In the genomic region with DNA sequence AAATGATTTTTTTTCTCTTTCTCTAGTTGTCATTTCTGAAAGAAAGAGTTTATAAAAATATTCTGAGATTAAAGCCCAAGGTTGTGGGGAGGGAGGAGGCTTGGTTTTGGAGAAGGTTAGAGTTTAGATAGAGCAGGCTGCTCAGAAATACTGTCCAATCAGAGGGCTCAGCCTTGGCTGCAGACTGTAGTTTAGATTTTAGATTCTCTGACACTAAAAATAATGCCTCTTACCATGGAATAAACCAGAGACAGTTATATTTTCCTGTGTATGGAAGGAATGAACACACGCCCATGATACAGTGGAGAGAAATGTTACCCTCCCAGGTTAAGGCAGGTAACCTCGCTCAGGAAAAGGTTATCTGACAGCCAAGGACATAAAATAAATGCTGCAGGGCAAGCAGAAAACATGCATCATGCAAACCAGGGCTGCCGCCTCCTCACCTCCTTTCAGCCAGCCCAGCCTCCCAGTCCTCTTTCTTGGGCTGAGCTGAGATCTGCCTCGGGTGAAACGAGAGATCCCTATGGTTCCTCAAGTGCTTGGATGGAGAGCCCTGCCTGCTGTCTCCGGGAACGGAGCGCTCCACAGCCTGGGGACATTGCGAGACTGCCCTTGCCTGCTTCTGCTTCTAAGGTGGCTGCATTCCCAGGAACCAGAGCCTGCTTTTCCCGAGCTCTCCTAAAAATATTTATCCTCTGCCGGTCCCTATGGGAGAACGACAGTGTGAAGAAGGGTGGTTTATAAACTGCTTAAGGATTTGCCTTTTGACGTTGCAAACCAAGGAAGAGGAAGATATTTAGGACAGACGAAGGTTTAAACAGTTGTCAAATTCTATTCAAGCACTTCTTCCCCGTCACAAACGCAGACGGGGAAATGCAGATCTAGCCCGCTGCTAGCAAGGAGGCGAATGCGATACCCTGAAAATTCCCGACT, we compare ENCODE assay signal across 8 cellular contexts. TPM values are rescaled to one million over a fixed set of nuclear protein-coding genes. Genes with fewer than 3 reads are reported as not detected.
A peak's percentile ranks its signal among the peaks of the same experiment; 100 is the strongest.
DNase-seq lines count a peak whose midpoint lies in the region; ATAC-seq and TF ChIP-seq lines count a peak whose summit lies in the region.

No MANE protein-coding gene starts in this region.

- H3K27ac ChIP-seq in 22Rv1 (peak overlapping the region; percentile 66), IMR-90 (ENCODE audit: insufficient read depth, low read length) (peak overlapping the region; percentile 88), endodermal cell (ENCODE audit: low read depth, low read length) (no peak overlapping the region), thoracic aorta (peak overlapping the region; percentile 89 to 91)

- BruUV-seq in IMR-90 (replicated peaks; lab: Mats Ljungman, UMichigan) = TSS peak; percentile 85

- H3K36me3 ChIP-seq in IMR-90 (ENCODE audit: control insufficient read depth, insufficient read depth, low read length) (no peaks in the 10 kb centered on the region), endodermal cell (ENCODE audit: control insufficient read depth, insufficient read depth, low read length) (no peaks in the 10 kb centered on the region), thoracic aorta (no peaks in the 10 kb centered on the region)

- peak overlapping the region; percentile 11 to 71; a peak in 3 of 4 replicates for H4K8ac ChIP-seq in IMR-90 (ENCODE audit: low read depth in 2 of 2, low read length in 2 of 2)

- peak overlapping the region; percentile 7; the same call in 1 of the 2 replicates for H3K18ac ChIP-seq in IMR-90 (ENCODE audit: low read depth, low read length)

- DNase-seq in GM12864 (ENCODE audit: low read depth) (no peak), IMR-90 (peak; percentile 41), WTC11 (ENCODE audit: low spot score) (peak; percentile 23), endodermal cell (peak; percentile 79), mesothelial cell of epicardium (ENCODE audit: low spot score in 2 of 2, unreplicated experiment in 2 of 2) (peak; percentile 21 to 41), thoracic aorta (ENCODE audit: low spot score) (no peak)

- no peaks in the 10 kb centered on the region; the same call in 1 of the 2 replicates for H4K20me1 ChIP-seq in IMR-90 (ENCODE audit: insufficient read depth, low read length)

- H3K4me2 ChIP-seq in IMR-90 (ENCODE audit: low read depth, low read length) = peak overlapping the region; percentile 97

- in situ Hi-C loops in IMR-90 (cut with MboI; ENCODE audit: low sequenced_read_pairs) = no loop called here

- H3K27me3 ChIP-seq in IMR-90 (ENCODE audit: control insufficient read depth, insufficient read depth, low read length) (no peaks in the 10 kb centered on the region), endodermal cell (ENCODE audit: control insufficient read depth, insufficient read depth, low read length, poor library complexity, severe bottlenecking) (no peaks in the 10 kb centered on the region), thoracic aorta (replicated peaks; ENCODE audit: insufficient read depth) (no peaks in the 10 kb centered on the region)

- dilution Hi-C loops in IMR-90 (cut with HindIII; ENCODE audit: low sequenced_read_pairs, unreplicated experiment) = no loop called here

- TF ChIP-seq CTCF in 22Rv1 (IDR thresholded peaks at IDR 0.05) (no peak), GM12864 (IDR thresholded peaks at IDR 0.05; ENCODE audit: low read depth, low read length, missing control alignments) (no peak), IMR-90 (conservative IDR thresholded peaks at IDR 0.05; ENCODE audit: low read depth, low read length) (no peak), WTC11 (IDR thresholded peaks at IDR 0.05) (no peak), endodermal cell (conservative IDR thresholded peaks at IDR 0.05) (no peak), mesothelial cell of epicardium (IDR thresholded peaks at IDR 0.05; ENCODE audit: unreplicated experiment) (no peak), thoracic aorta (IDR thresholded peaks at IDR 0.05) (no peak)

- H3K9me3 ChIP-seq in IMR-90 (ENCODE audit: control insufficient read depth, insufficient read depth, low read length) (no peaks in the 10 kb centered on the region), endodermal cell (ENCODE audit: control insufficient read depth, low read length) (no peaks in the 10 kb centered on the region), thoracic aorta (no peaks in the 10 kb centered on the region)

- POLR2A ChIA-PET in IMR-90 (lab: Charles Lee; ENCODE audit: unreplicated experiment) (interaction anchor here (0.5 kb wide), 1 partner anchor 66 kb away, joined by 3 read pairs; no protein-coding TSS in a partner anchor), WTC11 (lab: Charles Lee) (interaction anchor here (0.8 kb wide), 2 partner anchors 9 to 33 kb away, joined by 3 to 6 read pairs; no protein-coding TSS in a partner anchor)

- peak overlapping the region; percentile 90 for H3K4ac ChIP-seq in IMR-90 (ENCODE audit: low read depth, low read length)

- H3K23ac ChIP-seq in IMR-90 (ENCODE audit: low read depth, low read length) = peak overlapping the region; percentile 78

- peak overlapping the region; percentile 5; the same call in 1 of the 2 replicates for H4K5ac ChIP-seq in IMR-90 (ENCODE audit: low read depth, low read length)

- peaks cover 11 to 45% of the 10 kb centered on the region in 2 experiments; a peak in 3 of 4 replicates for H3K79me1 ChIP-seq in IMR-90 (ENCODE audit: low read depth in 1 of 2, low read length in 2 of 2)

- TF ChIP-seq RAD21 in IMR-90 (IDR thresholded peaks at IDR 0.05; ENCODE audit: low read length) = no peak

- CTCF ChIA-PET in IMR-90 (lab: Yijun Ruan, JAX) (interaction anchor here (0.6 to 2.7 kb wide), 7 partner anchors 13 to 43 kb away, joined by 3 to 18 read pairs (median 5); no protein-coding TSS in a partner anchor), WTC11 (lab: Charles Lee) (interaction anchor here (0.6 to 2.3 kb wide), 14 partner anchors 9 to 378 kb away, joined by 3 to 22 read pairs (median 4); a partner anchor contains a TSS)

- H2BK120ac ChIP-seq in IMR-90 (ENCODE audit: low read depth, low read length) = peak overlapping the region; percentile 85

- ATAC-seq in IMR-90 (ENCODE audit: low read depth) (peak; percentile 22), WTC11 (peak; percentile 15), thoracic aorta (ENCODE audit: insufficient number of reproducible peaks, low FRiP score, low read depth) (no peak), GM18858 (IDR thresholded peaks at IDR 0.05; ENCODE audit: unreplicated experiment) (no peak)

- H3K27ac Mint-ChIP-seq in WTC11 (peak overlapping the region; percentile 82), endodermal cell (peak overlapping the region; percentile 91), mesothelial cell of epicardium (peak overlapping the region; percentile 75)

- H4K91ac ChIP-seq in IMR-90 (ENCODE audit: insufficient read depth, low read depth, low read length) = peak overlapping the region; percentile 85

- WGBS in IMR-90 (ENCODE audit: extremely low coverage in 2 of 2, insufficient read length in 1 of 2), 2 experiments = 10% methylated on average over 9 of the region's 21 CpGs; no CpG with 5 or more reads in 1 of the 2 experiments
- WGBS in endodermal cell (ENCODE audit: insufficient coverage in 1 of 2, insufficient read length in 1 of 2), 2 experiments = 6 to 10% methylated on average over 15 to 21 of the region's 21 CpGs

- peaks cover 14% of the 10 kb centered on the region for H3K4me1 Mint-ChIP-seq in WTC11
- H3K4me1 Mint-ChIP-seq in endodermal cell = peaks cover 25% of the 10 kb centered on the region
- peaks cover 17% of the 10 kb centered on the region for H3K4me1 Mint-ChIP-seq in mesothelial cell of epicardium

- H3K4me3 ChIP-seq in GM12864 (ENCODE audit: low read depth, low read length) (peak overlapping the region; percentile 80), IMR-90 (ENCODE audit: insufficient read depth, low read depth, low read length) (peak overlapping the region; percentile 77), endodermal cell (ENCODE audit: low read length) (peak overlapping the region; percentile 98), thoracic aorta (peak overlapping the region; percentile 91)

- H3K4me1 ChIP-seq in IMR-90 (ENCODE audit: control insufficient read depth, insufficient read depth, low read length) = peaks cover 8% of the 10 kb centered on the region
- H3K4me1 ChIP-seq in endodermal cell (ENCODE audit: control insufficient read depth, insufficient read depth, low read length) = no peaks in the 10 kb centered on the region
- H3K4me1 ChIP-seq in thoracic aorta (ENCODE audit: control insufficient read depth in 1 of 2, low read depth in 2 of 2) = peaks cover 18 to 30% of the 10 kb centered on the region in 2 donors

- H3K14ac ChIP-seq in IMR-90 (replicated peaks; ENCODE audit: low read depth, low read length) = peak overlapping the region; percentile 93

- peak overlapping the region; percentile 96 for H2AK9ac ChIP-seq in IMR-90 (replicated peaks; ENCODE audit: low read depth, low read length, poor library complexity)

- H3K56ac ChIP-seq in IMR-90 (ENCODE audit: extremely low read depth, insufficient read depth, low read length) = peak overlapping the region; percentile 75

- H3K9me3 Mint-ChIP-seq in WTC11 (no peaks in the 10 kb centered on the region), endodermal cell (no peaks in the 10 kb centered on the region), mesothelial cell of epicardium (no peaks in the 10 kb centered on the region)

- H2BK15ac ChIP-seq in IMR-90 (ENCODE audit: low read depth, low read length) = peak overlapping the region; percentile 16; the same call in 1 of the 3 replicates

- H2AK5ac ChIP-seq in IMR-90 (ENCODE audit: low read depth, low read length) = 0 out of 2 replicates have a peak overlapping the region, but pooled peaks have one; percentile 9

- no peaks in the 10 kb centered on the region for H3K36me3 Mint-ChIP-seq in WTC11
- H3K36me3 Mint-ChIP-seq in endodermal cell (ENCODE audit: low read depth) = peaks cover 2% of the 10 kb centered on the region
- H3K36me3 Mint-ChIP-seq in mesothelial cell of epicardium = no peaks in the 10 kb centered on the region

- H2AFZ ChIP-seq in IMR-90 (replicated peaks; ENCODE audit: low read length, poor library complexity) = peak overlapping the region; percentile 99

- H3K9ac ChIP-seq in IMR-90 (ENCODE audit: low read depth, low read length) = peak overlapping the region; percentile 79
- H3K9ac ChIP-seq in endodermal cell (ENCODE audit: extremely low read depth, low read length, poor library complexity, severe bottlenecking) = peak overlapping the region; percentile 50

- TF ChIP-seq POLR2A in IMR-90 (IDR thresholded peaks at IDR 0.05; ENCODE audit: low read depth, low read length) = no peak

- H2BK5ac ChIP-seq in IMR-90 (ENCODE audit: low read depth, low read length, poor library complexity, severe bottlenecking) = peak overlapping the region; percentile 98

- H3K4me3 Mint-ChIP-seq in WTC11 (peak overlapping the region; percentile 93), endodermal cell (peak overlapping the region; percentile 96), mesothelial cell of epicardium (peak overlapping the region; percentile 93)

- intact Hi-C loops in IMR-90 (cut with micrococcal nuclease) = no loop called here

- H2BK20ac ChIP-seq in IMR-90 (ENCODE audit: low read depth, low read length) = 0 out of 2 replicates have a peak overlapping the region, but pooled peaks have one; percentile 3

- peaks cover 6% of the 10 kb centered on the region; the same call in 1 of the 2 replicates for H3K9me1 ChIP-seq in IMR-90 (ENCODE audit: insufficient read depth, low read length)

- H3K27me3 Mint-ChIP-seq in WTC11 (ENCODE audit: low read depth) = no peaks in the 10 kb centered on the region; the same call in 1 of the 2 replicates
- H3K27me3 Mint-ChIP-seq in endodermal cell (ENCODE audit: insufficient read depth) = peaks cover 2% of the 10 kb centered on the region
- peaks cover 4% of the 10 kb centered on the region for H3K27me3 Mint-ChIP-seq in mesothelial cell of epicardium (ENCODE audit: low read depth)

RNA-seq across cellular contexts. Expression of a gene that starts 0.8 kb away (rescaled TPM):
- total RNA-seq in IMR-90 (2012; rRNA removed) = 23.3 and 28.9 TPM in 2 replicates
- 22.3 and 23.5 TPM in 2 replicates for polyA plus RNA-seq in IMR-90 (2012; rRNA removed)
- 8.0 and 12.7 TPM in 2 replicates for polyA plus RNA-seq in IMR-90 (2012; cell fraction: cytosol; rRNA removed)
- polyA plus RNA-seq in IMR-90 (2012; cell fraction: nucleus; rRNA removed; ENCODE audit: low replicate concordance) = 5.1 and 13.7 TPM in 2 replicates
- total RNA-seq in WTC11 (2021) = 2.6 to 4.5 TPM (median 3.3 TPM) in 3 replicates
- total RNA-seq in endodermal cell = 10 to 100 TPM; 14.1 to 16.5 TPM
- 2.7 TPM for polyA plus RNA-seq in endodermal cell (2013, experiment 1 of 2)
- 2.9 TPM for polyA plus RNA-seq in endodermal cell (2013, experiment 2 of 2)
- 1.6 to 1.8 TPM (median 1.8 TPM) in 3 replicates for total RNA-seq in mesothelial cell of epicardium
- 10 to 100 TPM in 1 of 2 donors, 1 to 10 TPM in 1; 7.1 to 22.7 TPM for total RNA-seq in thoracic aorta

RNA-seq across cellular contexts. Expression of a gene that starts 40.5 kb away (rescaled TPM):
- 37.8 and 55.8 TPM in 2 replicates for total RNA-seq in IMR-90 (2012; rRNA removed)
- 14.3 and 18.1 TPM in 2 replicates for polyA plus RNA-seq in IMR-90 (2012; rRNA removed)
- 2.4 and 4.4 TPM in 2 replicates for polyA plus RNA-seq in IMR-90 (2012; cell fraction: cytosol; rRNA removed)
- polyA plus RNA-seq in IMR-90 (2012; cell fraction: nucleus; rRNA removed; ENCODE audit: low replicate concordance) = 1.6 and 10.8 TPM in 2 replicates
- 80.9 to 97.7 TPM (median 84.3 TPM) in 3 replicates for total RNA-seq in WTC11 (2021)
- 100 to 1,000 TPM in 1 of 2 donors, 10 to 100 TPM in 1; 90.3 to 141 TPM for total RNA-seq in endodermal cell
- polyA plus RNA-seq in endodermal cell (2013, experiment 1 of 2) = 97.1 TPM
- 103 TPM for polyA plus RNA-seq in endodermal cell (2013, experiment 2 of 2)
- total RNA-seq in mesothelial cell of epicardium = 20.9 to 22.6 TPM (median 21.9 TPM) in 3 replicates
- total RNA-seq in thoracic aorta = 10 to 100 TPM in 1 of 2 donors, 1 to 10 TPM in 1; 4.5 to 14.0 TPM

Comparison
In these comparisons a context has a peak if more than half of its experiments do, and no peak if none do; other contexts are left out.
1. DNase-seq: peak in IMR-90 (single experiment), WTC11 (single experiment), endodermal cell (single experiment) and mesothelial cell of epicardium (2 of 2); none in GM12864 (single experiment) and thoracic aorta (single experiment).
2. ATAC-seq: peak in IMR-90 (single experiment) and WTC11 (single experiment); none in thoracic aorta (single experiment) and GM18858 (single experiment).
3. Peak in every context shown above with its lines, with median percentiles within 50 percentile points of each other: H3K4me3 ChIP-seq, H3K27ac Mint-ChIP-seq and H3K4me3 Mint-ChIP-seq.